ENCODE assay signal across 8 cellular contexts in the genomic region with DNA sequence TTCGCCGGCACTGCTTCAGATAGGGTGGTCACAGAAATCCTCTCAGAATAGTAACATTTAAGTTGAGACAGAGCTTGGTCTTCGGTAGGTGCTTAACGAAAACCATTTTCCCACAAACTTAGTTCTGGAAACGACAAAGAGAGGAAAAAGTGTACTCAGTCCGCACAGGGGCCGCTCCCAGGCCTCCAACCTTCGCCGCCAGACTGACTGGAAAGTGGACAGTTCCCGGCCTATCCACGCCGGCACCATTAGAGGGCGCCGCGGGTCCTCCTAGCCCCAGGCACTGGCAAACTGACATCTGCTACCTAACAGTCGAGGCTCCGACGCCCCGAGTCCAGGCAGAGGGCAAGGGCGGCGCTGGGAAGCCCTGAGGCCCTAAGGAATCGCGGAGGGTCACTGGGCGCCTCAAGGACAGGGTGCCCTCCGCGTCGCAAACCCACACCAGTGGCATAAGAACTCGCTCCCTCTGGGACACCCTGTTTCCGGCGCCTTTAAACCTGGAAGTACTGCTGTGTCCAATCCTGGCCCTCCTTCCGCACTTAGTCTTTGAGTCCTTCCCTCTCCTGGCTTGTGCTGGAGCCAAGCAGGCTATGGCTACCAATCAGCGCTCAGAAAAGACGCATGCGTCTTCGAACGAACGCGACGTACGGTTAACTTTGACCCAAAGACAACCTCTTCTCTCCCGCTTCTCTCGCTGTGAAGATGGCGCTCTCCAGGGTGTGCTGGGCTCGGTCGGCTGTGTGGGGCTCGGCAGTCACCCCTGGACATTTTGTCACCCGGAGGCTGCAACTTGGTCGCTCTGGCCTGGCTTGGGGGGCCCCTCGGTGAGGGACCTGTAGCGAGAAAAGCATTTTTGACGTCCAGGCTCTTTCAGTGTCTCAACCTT. TPM values are rescaled to one million over a fixed set of nuclear protein-coding genes. Genes with fewer than 3 reads are reported as not detected.
DNase-seq lines count a peak whose midpoint lies in the region; ATAC-seq and TF ChIP-seq lines count a peak whose summit lies in the region.

A gene with protein sequence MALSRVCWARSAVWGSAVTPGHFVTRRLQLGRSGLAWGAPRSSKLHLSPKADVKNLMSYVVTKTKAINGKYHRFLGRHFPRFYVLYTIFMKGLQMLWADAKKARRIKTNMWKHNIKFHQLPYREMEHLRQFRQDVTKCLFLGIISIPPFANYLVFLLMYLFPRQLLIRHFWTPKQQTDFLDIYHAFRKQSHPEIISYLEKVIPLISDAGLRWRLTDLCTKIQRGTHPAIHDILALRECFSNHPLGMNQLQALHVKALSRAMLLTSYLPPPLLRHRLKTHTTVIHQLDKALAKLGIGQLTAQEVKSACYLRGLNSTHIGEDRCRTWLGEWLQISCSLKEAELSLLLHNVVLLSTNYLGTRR (plus strand): TSS at position 673 of the 886 bp plus-strand sequence. CDS start 30 bp downstream, at position 703.

- H3K4me3 ChIP-seq in fibroblast of lung (replicated peaks in 1 of 4; ENCODE audit: control extremely low read depth in 1 of 4, insufficient read depth in 1 of 4, low read depth in 3 of 4, low read length in 4 of 4) = peak within 1 kb of the TSS; percentile 86 to 99 (median 92)
- peak within 1 kb of the TSS; percentile 75 for H3K4me3 ChIP-seq in naive thymus-derived CD4-positive, alpha-beta T cell (ENCODE audit: low read length)

- peaks cover 17% of the 10 kb centered on the region for H3K79me2 ChIP-seq in fibroblast of lung (ENCODE audit: control insufficient read depth, insufficient read depth, low read length)

- ATAC-seq in naive thymus-derived CD4-positive, alpha-beta T cell = peak; percentile 97
- peak; percentile 97 to 98 for ATAC-seq in stimulated activated naive B cell treated with anti-CD40 and anti-IgM and Interleukin-4, amounts not matched to agents 10 μg/mL and 1 μg/mL and 100 μg/mL, for 72 hours (replicated peaks)

- H3K27me3 ChIP-seq in fibroblast of lung (ENCODE audit: control insufficient read depth, insufficient read depth, low read length) = no peaks in the 10 kb centered on the region
- H3K27me3 ChIP-seq in naive thymus-derived CD4-positive, alpha-beta T cell (ENCODE audit: control insufficient read depth in 2 of 2, insufficient read depth in 2 of 2, low read length in 2 of 2) = no peaks in the 10 kb centered on the region

- H3K4me3 Mint-ChIP-seq in naive thymus-derived CD4-positive, alpha-beta T cell = peak within 1 kb of the TSS; percentile 93 to 98 (median 96)
- peak within 1 kb of the TSS; percentile 97 to 99 for H3K4me3 Mint-ChIP-seq in stimulated activated naive B cell treated with anti-CD40 and anti-IgM and Interleukin-4, amounts not matched to agents 10 μg/mL and 1 μg/mL and 100 μg/mL, for 72 hours

- peaks cover 15 to 44% (median 36%) of the 10 kb centered on the region in 7 donors for H3K4me1 Mint-ChIP-seq in naive thymus-derived CD4-positive, alpha-beta T cell
- H3K4me1 Mint-ChIP-seq in stimulated activated naive B cell treated with anti-CD40 and anti-IgM and Interleukin-4, amounts not matched to agents 10 μg/mL and 1 μg/mL and 100 μg/mL, for 72 hours = peaks cover 18 to 35% of the 10 kb centered on the region in 2 donors

- POLR2A ChIA-PET in naive thymus-derived CD4-positive, alpha-beta T cell (lab: Charles Lee) = interaction anchor here (0.5 to 1.7 kb wide), 8 partner anchors 21 to 253 kb away, joined by 3 to 8 read pairs (median 4); partner anchors contain the start of gene SLC11A2

- no peaks in the 10 kb centered on the region for H3K9me3 ChIP-seq in fibroblast of lung (ENCODE audit: control insufficient read depth, insufficient read depth, low read depth, low read length)
- no peaks in the 10 kb centered on the region for H3K9me3 ChIP-seq in naive thymus-derived CD4-positive, alpha-beta T cell (ENCODE audit: control insufficient read depth in 2 of 3, low read length in 3 of 3)

- peak within 1 kb of the TSS; percentile 88 for H3K27ac ChIP-seq in fibroblast of lung (ENCODE audit: insufficient read depth, low read length)
- H3K27ac ChIP-seq in naive thymus-derived CD4-positive, alpha-beta T cell (ENCODE audit: low read depth, low read length) = peak within 1 kb of the TSS; percentile 81

- peak; percentile 95 for TF ChIP-seq CTCF in LNCAP (IDR thresholded peaks at IDR 0.05)
- TF ChIP-seq CTCF in fibroblast of lung (conservative IDR thresholded peaks at IDR 0.05 in 1 of 2, IDR thresholded peaks at IDR 0.05 in 1 of 2; ENCODE audit: low read depth in 1 of 2, low read length in 2 of 2) = peak; percentile 90 to 92

- H2AFZ ChIP-seq in fibroblast of lung (ENCODE audit: low read length) = peak within 1 kb of the TSS; percentile 96

- H3K27me3 Mint-ChIP-seq in naive thymus-derived CD4-positive, alpha-beta T cell = no peaks in the 10 kb centered on the region
- H3K27me3 Mint-ChIP-seq in stimulated activated naive B cell treated with anti-CD40 and anti-IgM and Interleukin-4, amounts not matched to agents 10 μg/mL and 1 μg/mL and 100 μg/mL, for 72 hours = no peaks in the 10 kb centered on the region

- peak within 1 kb of the TSS; percentile 99 for H3K4me2 ChIP-seq in fibroblast of lung (ENCODE audit: extremely low read depth, insufficient read depth, low read length)

- H3K27ac Mint-ChIP-seq in naive thymus-derived CD4-positive, alpha-beta T cell = peak within 1 kb of the TSS; percentile 93 to 99 (median 96)
- H3K27ac Mint-ChIP-seq in stimulated activated naive B cell treated with anti-CD40 and anti-IgM and Interleukin-4, amounts not matched to agents 10 μg/mL and 1 μg/mL and 100 μg/mL, for 72 hours = peak within 1 kb of the TSS; percentile 97

- peaks cover 0 to 1% (median 0%) of the 10 kb centered on the region in 11 donors for H3K9me3 Mint-ChIP-seq in naive thymus-derived CD4-positive, alpha-beta T cell
- no peaks in the 10 kb centered on the region for H3K9me3 Mint-ChIP-seq in stimulated activated naive B cell treated with anti-CD40 and anti-IgM and Interleukin-4, amounts not matched to agents 10 μg/mL and 1 μg/mL and 100 μg/mL, for 72 hours

- CTCF ChIA-PET in naive thymus-derived CD4-positive, alpha-beta T cell (lab: Charles Lee) = interaction anchor here (0.6 to 1.8 kb wide), 3 partner anchors 20 to 26 kb away, joined by 3 to 12 read pairs (median 4); no protein-coding TSS in a partner anchor

- peak within 1 kb of the TSS; percentile 75 for H3K9ac ChIP-seq in fibroblast of lung (ENCODE audit: insufficient read depth, low read length)

- peaks cover 2% of the 10 kb centered on the region for H3K36me3 ChIP-seq in fibroblast of lung (ENCODE audit: control insufficient read depth, insufficient read depth, low read length)
- peaks cover 0 to 6% (median 1%) of the 10 kb centered on the region in 3 experiments for H3K36me3 ChIP-seq in naive thymus-derived CD4-positive, alpha-beta T cell (ENCODE audit: control insufficient read depth in 2 of 3, insufficient read depth in 3 of 3, low read length in 3 of 3)

- H3K36me3 Mint-ChIP-seq in naive thymus-derived CD4-positive, alpha-beta T cell = peaks cover 0 to 9% (median 6%) of the 10 kb centered on the region in 5 donors
- peaks cover 10 to 11% of the 10 kb centered on the region in 2 donors for H3K36me3 Mint-ChIP-seq in stimulated activated naive B cell treated with anti-CD40 and anti-IgM and Interleukin-4, amounts not matched to agents 10 μg/mL and 1 μg/mL and 100 μg/mL, for 72 hours

- H4K20me1 ChIP-seq in fibroblast of lung (ENCODE audit: control insufficient read depth, extremely low read depth, insufficient read depth, low read length) = no peaks in the 10 kb centered on the region

- DNase-seq in ELF-1 (ENCODE audit: low read depth, low spot score) (peak; percentile 98), GOT3 (lab: John Stamatoyannopoulos, UW) (peak; percentile 100), RPMI8226 (peak; percentile 97), fibroblast of lung (ENCODE audit: low read depth in 2 of 2) (peak; percentile 98 to 99)
- peak; percentile 74 to 83 for DNase-seq in activated T-helper 1 cell treated with anti-CD3 and anti-CD28 coated beads, Interleukin-2, amount 50 U/mL, for 16 hours (ENCODE audit: low read depth in 1 of 2, low spot score in 1 of 2)
- peak; percentile 81 to 96 (median 95) for DNase-seq in naive thymus-derived CD4-positive, alpha-beta T cell
- DNase-seq in stimulated activated naive B cell treated with anti-CD40 and anti-IgM and Interleukin-4, amounts not matched to agents 10 μg/mL and 1 μg/mL and 100 μg/mL, for 72 hours = peak; percentile 90

- peaks cover 5% of the 10 kb centered on the region for H3K4me1 ChIP-seq in fibroblast of lung (ENCODE audit: control insufficient read depth, extremely low read depth, insufficient read depth, low read length)
- H3K4me1 ChIP-seq in naive thymus-derived CD4-positive, alpha-beta T cell (ENCODE audit: control insufficient read depth in 2 of 2, insufficient read depth in 2 of 2, low read length in 2 of 2) = peaks cover 20 to 23% of the 10 kb centered on the region in 2 donors

- intact Hi-C loops in naive thymus-derived CD4-positive, alpha-beta T cell (cut with micrococcal nuclease) = loop anchor here (1.0 to 10.0 kb wide), 16 partner anchors 22 to 1957 kb away; partner anchors contain the start of genes CSRNP2 (in 2 of the 2), DAZAP2 (in 2 of the 2), POU6F1 (in 2 of the 2) and SLC11A2 (in 2 of the 2)

RNA-seq across cellular contexts. Expression of the gene that starts here (rescaled TPM):
- total RNA-seq in fibroblast of lung = 59.9 and 61.4 TPM in 2 replicates
- polyA plus RNA-seq in fibroblast of lung = 38.1 and 45.9 TPM in 2 replicates
- polyA plus RNA-seq in fibroblast of lung (2012) = 22.3 and 29.2 TPM in 2 replicates
- 51.6 and 77.0 TPM in 2 replicates for polyA minus RNA-seq in fibroblast of lung (ENCODE audit: low replicate concordance)
- total RNA-seq in naive thymus-derived CD4-positive, alpha-beta T cell = 100 to 1,000 TPM in 1 of 5 experiments, 10 to 100 TPM in 4; 58.8 to 101 (median 77.0) TPM
- 10 to 100 TPM; 32.4 to 42.0 TPM for polyA plus RNA-seq in naive thymus-derived CD4-positive, alpha-beta T cell

Comparison
In these comparisons a context has a peak if more than half of its experiments do, and no peak if none do; other contexts are left out.
1. Peak in every context shown above with its lines: DNase-seq, ATAC-seq, H3K4me3 ChIP-seq and H3K27ac ChIP-seq.